In the genomic region with DNA sequence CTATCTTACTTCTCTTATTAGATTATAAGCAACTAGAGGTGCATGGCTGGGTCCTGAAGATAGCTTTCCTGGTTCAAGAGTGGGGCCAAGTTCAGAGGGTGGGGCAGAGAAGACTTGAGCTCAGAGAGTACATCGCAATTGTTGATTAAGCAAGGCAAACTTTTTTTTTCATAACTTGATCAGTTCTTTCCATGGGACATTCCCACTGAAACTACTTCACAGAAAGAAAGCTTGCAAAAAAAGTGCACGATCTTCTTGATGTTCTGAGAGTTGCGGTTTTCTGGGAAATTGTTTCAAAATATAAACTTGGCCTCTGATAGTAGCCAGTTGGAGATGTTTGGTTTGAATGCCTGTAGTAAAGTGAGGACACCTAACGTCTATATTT, we compare ENCODE assay signal across 28 cellular contexts.
"Had no signal": no experiment of that assay in that cellular context is flagged by ENCODE, and none has a peak within 500 bp of the region (broad histone marks: within the 10 kb centered on the region; RNA-seq: fewer than 3 reads in every experiment).

No MANE protein-coding gene starts in this region.

- H3K9me3 ChIP-seq: lower lobe of right lung, neutrophil, ovary, right atrium auricular region, right lobe of liver, spleen, suprapubic skin, thoracic aorta, tibial artery, uterus had no signal

- DNase-seq: hippocampal formation; kidney glomerular epithelial cell; left cardiac atrium; lower lobe of right lung; mammary epithelial cell; mesendoderm; naive B cell; natural killer cell; nephron progenitor cell; ovary; right lobe of liver; spleen; stimulated activated CD4-positive, alpha-beta T cell treated with anti-CD3 and anti-CD28 coated beads, Interleukin-4, amount 100 ng/mL, for 4 hours; stimulated activated CD8-positive, alpha-beta memory T cell treated with anti-CD3 and anti-CD28 coated beads, Interleukin-4, amount 100 ng/mL, for 48 hours; stimulated activated naive B cell treated with anti-CD40 and anti-IgM and Interleukin-4, amounts not matched to agents 10 μg/mL and 1 μg/mL and 100 μg/mL, for 72 hours; stimulated activated naive CD8-positive, alpha-beta T cell treated with anti-CD3 and anti-CD28 coated beads, Interleukin-15, Interleukin-2, amounts not matched to agents 100 U/mL and 50 U/mL, for 24 hours; tibial artery; uterus had no signal

- H3K4me1 Mint-ChIP-seq: mesothelial cell of epicardium, nephron progenitor cell, neural progenitor cell had no signal

- H3K4me1 ChIP-seq: neural progenitor cell, suprapubic skin, tibial artery, uterus had no signal

- H3K36me3 ChIP-seq: lower lobe of right lung, neural progenitor cell, neutrophil, ovary, right atrium auricular region, right lobe of liver, spleen, suprapubic skin, thoracic aorta, tibial artery, uterus had no signal

- H3K4me3 Mint-ChIP-seq: mesothelial cell of epicardium; natural killer cell; nephron progenitor cell; neural progenitor cell; stimulated activated naive B cell treated with anti-CD40 and anti-IgM and Interleukin-4, amounts not matched to agents 10 μg/mL and 1 μg/mL and 100 μg/mL, for 72 hours; type B pancreatic cell had no signal

- H3K9me3 Mint-ChIP-seq: nephron progenitor cell, neural progenitor cell, type B pancreatic cell had no signal

- H3K4me3 ChIP-seq: lower lobe of right lung, neural progenitor cell, ovary, right atrium auricular region, right lobe of liver, skin epidermis, spleen, suprapubic skin, thoracic aorta, tibial artery, uterus had no signal

- H3K27ac Mint-ChIP-seq: mesothelial cell of epicardium, natural killer cell, neural progenitor cell, progenitor cell of endocrine pancreas, type B pancreatic cell had no signal

- H3K27me3 Mint-ChIP-seq: naive B cell; stimulated activated naive B cell treated with anti-CD40 and anti-IgM and Interleukin-4, amounts not matched to agents 10 μg/mL and 1 μg/mL and 100 μg/mL, for 72 hours had no signal

- H3K27ac ChIP-seq: lower lobe of right lung, neural progenitor cell, neutrophil, ovary, right atrium auricular region, right lobe of liver, spleen, suprapubic skin, thoracic aorta, tibial artery, uterus had no signal

- H3K36me3 Mint-ChIP-seq: mesothelial cell of epicardium, naive B cell, natural killer cell, neural progenitor cell, type B pancreatic cell had no signal

- ATAC-seq: left cardiac atrium; left lobe of liver; lower lobe of right lung; natural killer cell; right lobe of liver; stimulated activated naive B cell treated with anti-CD40 and anti-IgM and Interleukin-4, amounts not matched to agents 10 μg/mL and 1 μg/mL and 100 μg/mL, for 72 hours; stimulated activated naive CD8-positive, alpha-beta T cell treated with anti-CD3 and anti-CD28 coated beads, Interleukin-15, Interleukin-2, amounts not matched to agents 100 U/mL and 50 U/mL, for 24 hours had no signal

- H3K27me3 ChIP-seq: neural progenitor cell, neutrophil, ovary, right atrium auricular region, right lobe of liver, spleen, suprapubic skin, tibial artery, uterus had no signal
